Comparison of ENCODE assay signal across 8 cellular contexts in genomic region chr20:44728835-44729342, GRCh38. TPM values are rescaled to one million over a fixed set of nuclear protein-coding genes. Genes with fewer than 3 reads are reported as not detected.
DNase-seq lines count a peak whose midpoint lies in the region; ATAC-seq, FAIRE-seq and TF ChIP-seq lines count a peak whose summit lies in the region.

No MANE protein-coding gene starts in this region.

- DNase-seq in COLO668 (lab: John Stamatoyannopoulos, UW; ENCODE audit: unreplicated experiment), result peak; percentile 65
- peak; percentile 61 for DNase-seq in MV-4-11 (lab: John Stamatoyannopoulos, UW)
- DNase-seq in astrocyte of the hippocampus (ENCODE audit: low read depth, low spot score), result peak; percentile 85
- DNase-seq in kidney, result peak; percentile 91
- no peak for DNase-seq in GM10248 (ENCODE audit: extremely low spot score)
- DNase-seq in cerebellum (ENCODE audit: low spot score), result no peak

- no peak overlapping the region for H3K9ac ChIP-seq in kidney (ENCODE audit: low read length in 2 of 2)

- TF ChIP-seq CTCF in kidney (IDR thresholded peaks at IDR 0.05; ENCODE audit: borderline replicate concordance, extremely low read depth, insufficient read depth) (no peak), GM10248 (IDR thresholded peaks at IDR 0.05; ENCODE audit: control extremely low read depth, extremely low read depth, low read depth, missing control alignments) (no peak)

- H3K4me1 ChIP-seq in kidney (ENCODE audit: control insufficient read depth in 1 of 2, insufficient read depth in 1 of 2, low read depth in 1 of 2, low read length in 2 of 2), result peaks cover 0 to 3% of the 10 kb centered on the region in 2 donors

- ATAC-seq in GM21576 (IDR thresholded peaks at IDR 0.05; ENCODE audit: unreplicated experiment) (no peak), HG03565 (IDR thresholded peaks at IDR 0.05; ENCODE audit: unreplicated experiment) (no peak)

- H3K27ac ChIP-seq in kidney (ENCODE audit: low read depth in 2 of 2, low read length in 2 of 2), result no peak overlapping the region

- POLR2A ChIA-PET in GM10248 (lab: Yijun Ruan, JAX), result no interaction called here

- intact Hi-C loops in kidney (cut with DNase I), result no loop called here

- H3K4me3 ChIP-seq in kidney (ENCODE audit: low read length in 2 of 2), result no peak overlapping the region

- CTCF ChIA-PET in GM10248 (lab: Yijun Ruan, JAX), result interaction anchor here (13.0 kb wide), 1 partner anchor 45 kb away, joined by 178 read pairs; no protein-coding TSS in a partner anchor

- FAIRE-seq in kidney (lab: Jason Lieb, UNC), result no peak

- no peaks in the 10 kb centered on the region for H3K36me3 ChIP-seq in kidney (ENCODE audit: control insufficient read depth in 1 of 2, insufficient read depth in 2 of 2, low read length in 2 of 2)

- no peaks in the 10 kb centered on the region for H3K9me3 ChIP-seq in kidney (ENCODE audit: control insufficient read depth in 1 of 2, low read length in 2 of 2)

RNA-seq across cellular contexts. Expression of gene CCN5, which starts 13.7 kb away (rescaled TPM):
- total RNA-seq in kidney (3.1 TPM), cerebellum (not detected)
- 0.41 TPM for polyA plus RNA-seq in kidney (ENCODE audit: insufficient read depth, low read depth, low replicate concordance)

RNA-seq across cellular contexts. Expression of gene KCNK15, which starts 16.8 kb away (rescaled TPM):
- 11.7 TPM for total RNA-seq in kidney
- polyA plus RNA-seq in kidney (ENCODE audit: insufficient read depth, low read depth, low replicate concordance), result 0.62 TPM
- 0.27 TPM for total RNA-seq in cerebellum

Comparison
In these comparisons a context has a peak if more than half of its experiments do, and no peak if none do; other contexts are left out.
1. DNase-seq: peak in COLO668 (single experiment), MV-4-11 (single experiment), astrocyte of the hippocampus (single experiment) and kidney (single experiment); none in GM10248 (single experiment) and cerebellum (single experiment).